Comparison of ENCODE assay signal across 22 cellular contexts in genomic region chr6:55065020-55065419, GRCh38.
"Had no signal": no experiment of that assay in that cellular context is flagged by ENCODE, and none has a peak within 500 bp of the region (broad histone marks: within the 10 kb centered on the region; RNA-seq: fewer than 3 reads in every experiment).

No MANE protein-coding gene starts in this region.

- H3K9me3 ChIP-seq: prostate gland, testis had no signal

- H3K27ac ChIP-seq: esophagus squamous epithelium, prostate gland, testis, tibial artery had no signal

- H3K36me3 ChIP-seq: esophagus squamous epithelium, prostate gland, tibial artery had no signal

- H3K27me3 ChIP-seq: esophagus squamous epithelium, testis, tibial artery had no signal

- ATAC-seq: effector memory CD8-positive, alpha-beta T cell; left lobe of liver; naive thymus-derived CD8-positive, alpha-beta T cell; stimulated activated effector memory CD8-positive, alpha-beta T cell treated with anti-CD3 and anti-CD28 coated beads, Interleukin-12 subunit alpha, Interleukin-12 subunit beta, amount 100 ng/mL, for 72 hours; stimulated activated naive CD8-positive, alpha-beta T cell treated with anti-CD3 and anti-CD28 coated beads, Interleukin-15, Interleukin-2, amounts not matched to agents 100 U/mL and 50 U/mL, for 24 hours had no signal

- H3K4me1 ChIP-seq: esophagus squamous epithelium, prostate gland, testis had no signal

- DNase-seq: cerebellar nuclear complex; cortex of kidney; effector memory CD8-positive, alpha-beta T cell; erythroblast; esophagus squamous epithelium; foreskin melanocyte; mesendoderm; midbrain; naive thymus-derived CD8-positive, alpha-beta T cell; nephron progenitor cell; nucleus accumbens; right cardiac atrium; stimulated activated CD4-positive, alpha-beta T cell treated with anti-CD3 and anti-CD28 coated beads, Interleukin-2, amount 100 ng/mL, for 24 hours; stimulated activated CD4-positive, alpha-beta T cell treated with anti-CD3 and anti-CD28 coated beads, Interleukin-4, amount 100 ng/mL, for 24 hours; stimulated activated naive CD8-positive, alpha-beta T cell treated with anti-CD3 and anti-CD28 coated beads, Interleukin-15, Interleukin-2, amounts not matched to agents 100 U/mL and 50 U/mL, for 24 hours; substantia nigra; testis; tibial artery had no signal

- H3K4me3 ChIP-seq: esophagus squamous epithelium, prostate gland, smooth muscle cell, testis, tibial artery had no signal
